In genomic region chr3:38004415-38005075, GRCh38 we compare ENCODE assay signal across 8 cellular contexts. TPM values are rescaled to one million over a fixed set of nuclear protein-coding genes. Genes with fewer than 3 reads are reported as not detected.
DNase-seq lines count a peak whose midpoint lies in the region; ATAC-seq and TF ChIP-seq lines count a peak whose summit lies in the region.

No MANE protein-coding gene starts in this region.

- no peak overlapping the region for H2AFZ ChIP-seq in OCI-LY7 (ENCODE audit: low read length)

- BruUV-seq in OCI-LY7 (replicated peaks; lab: Mats Ljungman, UMichigan), result no TSS peak

- H3K4me3 ChIP-seq in OCI-LY7 (ENCODE audit: low read depth, low read length, poor library complexity, severe bottlenecking), result no peak overlapping the region

- ATAC-seq in HG03108 (IDR thresholded peaks at IDR 0.05; ENCODE audit: unreplicated experiment) (peak; percentile 36), foreskin keratinocyte (peak; percentile 72), GM18870 (IDR thresholded peaks at IDR 0.05; ENCODE audit: unreplicated experiment) (no peak)

- no peak overlapping the region for H3K4me2 ChIP-seq in OCI-LY7 (ENCODE audit: low read length)

- no peaks in the 10 kb centered on the region for H3K27me3 ChIP-seq in foreskin keratinocyte

- peak; percentile 39 for DNase-seq in NCI-H2196 (lab: John Stamatoyannopoulos, UW; ENCODE audit: unreplicated experiment)
- DNase-seq in NCI-H2196 treated with DMSO at 0.1 percent for 48 hours (lab: John Stamatoyannopoulos, UW; ENCODE audit: unreplicated experiment), result no peak
- peak; percentile 62 for DNase-seq in OCI-LY7 (ENCODE audit: low spot score)
- DNase-seq in activated effector memory CD4-positive, alpha-beta T cell treated with anti-CD3 and anti-CD28 coated beads, Interleukin-2, amount 50 U/mL, for 16 hours, result peak; percentile 82
- DNase-seq in foreskin keratinocyte, result peak; percentile 37 to 58
- peak in 54 of 56 donors; percentile 22 to 97 (median 76) for DNase-seq in nucleus accumbens (lab: John Stamatoyannopoulos, UW)

- no peak overlapping the region for H3K27ac ChIP-seq in OCI-LY7 (ENCODE audit: low read depth, low read length, poor library complexity, severe bottlenecking)
- no peak overlapping the region for H3K27ac ChIP-seq in foreskin keratinocyte

- no peaks in the 10 kb centered on the region for H3K79me2 ChIP-seq in OCI-LY7 (ENCODE audit: insufficient read depth, low read depth, low read length)

- intact Hi-C loops in OCI-LY7 (cut with micrococcal nuclease; ENCODE audit: unreplicated experiment), result no loop called here

- H3K9me3 ChIP-seq in OCI-LY7 (ENCODE audit: low read length), result no peaks in the 10 kb centered on the region

- POLR2A ChIA-PET in OCI-LY7 (lab: Charles Lee), result no interaction called here

- H3K4me1 ChIP-seq in OCI-LY7 (ENCODE audit: insufficient read depth, low read length, poor library complexity, severe bottlenecking) (peaks cover under 1% of the 10 kb centered on the region), foreskin keratinocyte (no peaks in the 10 kb centered on the region)

- CTCF ChIA-PET in OCI-LY7 (lab: Charles Lee; ENCODE audit: unreplicated experiment), result no interaction called here

- TF ChIP-seq CTCF in OCI-LY7 (conservative IDR thresholded peaks at IDR 0.05; ENCODE audit: low read length) (peak; percentile 78), foreskin keratinocyte (conservative IDR thresholded peaks at IDR 0.05) (peak; percentile 75)

- no peaks in the 10 kb centered on the region for H4K20me1 ChIP-seq in OCI-LY7 (ENCODE audit: insufficient read depth, low read length)

- peaks cover 38% of the 10 kb centered on the region for H3K36me3 ChIP-seq in OCI-LY7 (ENCODE audit: insufficient read depth, low read length)

- H3K9me2 ChIP-seq in OCI-LY7 (ENCODE audit: insufficient read depth, low read length), result no peaks in the 10 kb centered on the region

RNA-seq across cellular contexts. Expression of gene VILL, which starts 14.0 kb away (rescaled TPM):
- 23.5 and 24.5 TPM in 2 replicates for total RNA-seq in OCI-LY7 (2014; rRNA removed; shearing (Covaris generic))
- total RNA-seq in OCI-LY7 (2022), result 13.2 and 13.5 TPM in 2 replicates
- total RNA-seq in foreskin keratinocyte, result 3.7 and 3.8 TPM in 2 replicates
- polyA plus RNA-seq in foreskin keratinocyte, result 3.1 and 3.4 TPM in 2 replicates

RNA-seq across cellular contexts. Expression of gene PLCD1, which starts 24.9 kb away (rescaled TPM):
- total RNA-seq in OCI-LY7 (2014; rRNA removed; shearing (Covaris generic)), result 5.8 and 10.4 TPM in 2 replicates
- total RNA-seq in OCI-LY7 (2022) (7.7 and 11.8 TPM in 2 replicates), foreskin keratinocyte (23.5 and 27.4 TPM in 2 replicates)
- 21.5 and 28.3 TPM in 2 replicates for polyA plus RNA-seq in foreskin keratinocyte

RNA-seq across cellular contexts. Expression of gene DLEC1, which starts 34.5 kb away (rescaled TPM):
- total RNA-seq in OCI-LY7 (2014; rRNA removed; shearing (Covaris generic)), result 0.13 TPM in 1 of 2 replicates, not detected in the other
- total RNA-seq in OCI-LY7 (2022) (0.11 TPM in 1 of 2 replicates, not detected in the other), foreskin keratinocyte (not detected in 2 replicates)
- 0.02 TPM in 1 of 2 replicates, not detected in the other for polyA plus RNA-seq in foreskin keratinocyte
